Comparison of ENCODE assay signal across 1 cellular context in the genomic region with DNA sequence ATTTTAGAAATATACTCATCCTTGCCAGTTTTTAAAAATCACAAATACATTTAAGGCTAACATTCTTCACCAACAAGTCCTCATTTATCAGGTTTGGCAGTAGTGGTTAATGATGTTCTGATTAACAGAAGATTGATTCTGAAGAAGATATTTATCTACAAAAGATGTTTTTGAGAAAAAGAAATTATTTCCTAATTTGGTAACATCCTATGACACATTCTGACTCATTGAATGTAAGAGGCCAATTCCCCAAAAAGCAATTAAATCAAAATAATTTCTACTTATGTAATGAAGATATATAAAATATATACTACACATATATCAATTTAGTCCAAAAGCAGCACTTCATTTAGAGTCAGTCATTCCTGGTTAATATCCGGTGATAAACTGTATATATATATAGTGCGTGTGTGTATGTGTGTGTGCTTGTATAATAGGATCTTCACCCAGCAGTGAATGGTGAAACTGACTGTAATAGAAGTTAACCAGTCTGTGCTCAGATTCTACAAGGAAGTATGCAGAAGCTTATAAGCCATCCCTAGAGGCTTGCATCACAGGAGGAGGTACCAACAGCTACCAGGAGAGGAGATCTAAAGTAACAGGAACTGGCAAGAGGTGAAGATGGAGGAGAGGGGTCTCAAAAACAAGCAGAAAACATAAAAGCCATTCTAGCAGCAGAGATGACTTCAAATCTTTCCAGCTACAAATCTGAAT.
TF ChIP-seq lines count a peak whose summit lies in the region.

No MANE protein-coding gene starts in this region.

TF ChIP-seq in H1, 55 proteins besides CTCF, POLR2A, EP300 and RAD21:
- TF ChIP-seq CREB1 (IDR thresholded peaks at IDR 0.05) (no peak), GTF2F1 (IDR thresholded peaks at IDR 0.05; ENCODE audit: borderline replicate concordance, low read depth, low read length) (no peak), ATF3 (IDR thresholded peaks at IDR 0.05; ENCODE audit: insufficient read depth, low read depth, low read length) (no peak), RFX5 (IDR thresholded peaks at IDR 0.05; ENCODE audit: borderline replicate concordance, low read depth, low read length) (no peak), RXRA (IDR thresholded peaks at IDR 0.05; ENCODE audit: insufficient read depth, low read depth, low read length) (no peak), TAF1 (IDR thresholded peaks at IDR 0.05; ENCODE audit: low read depth, low read length) (no peak), JUN (IDR thresholded peaks at IDR 0.05; ENCODE audit: low read depth, low read length) (no peak), TBP (IDR thresholded peaks at IDR 0.05; ENCODE audit: low read depth, low read length) (no peak), E2F6 (IDR thresholded peaks at IDR 0.05) (no peak), EGR1 (IDR thresholded peaks at IDR 0.05; ENCODE audit: borderline replicate concordance, low read depth, low read length) (no peak), KDM4A (IDR thresholded peaks at IDR 0.05; ENCODE audit: low read depth, low read length, severe bottlenecking) (no peak), SRF (IDR thresholded peaks at IDR 0.05; ENCODE audit: low read depth, low read length) (no peak), BACH1 (IDR thresholded peaks at IDR 0.05; ENCODE audit: low read length) (no peak), TEAD4 (IDR thresholded peaks at IDR 0.05; ENCODE audit: low read depth, low read length) (no peak), MAFK (IDR thresholded peaks at IDR 0.05; ENCODE audit: low read depth, low read length) (no peak), KDM1A (IDR thresholded peaks at IDR 0.05; ENCODE audit: borderline replicate concordance, low read length) (no peak), ASH2L (IDR thresholded peaks at IDR 0.05; ENCODE audit: low read length) (no peak)
- TF ChIP-seq, protein P1, sequence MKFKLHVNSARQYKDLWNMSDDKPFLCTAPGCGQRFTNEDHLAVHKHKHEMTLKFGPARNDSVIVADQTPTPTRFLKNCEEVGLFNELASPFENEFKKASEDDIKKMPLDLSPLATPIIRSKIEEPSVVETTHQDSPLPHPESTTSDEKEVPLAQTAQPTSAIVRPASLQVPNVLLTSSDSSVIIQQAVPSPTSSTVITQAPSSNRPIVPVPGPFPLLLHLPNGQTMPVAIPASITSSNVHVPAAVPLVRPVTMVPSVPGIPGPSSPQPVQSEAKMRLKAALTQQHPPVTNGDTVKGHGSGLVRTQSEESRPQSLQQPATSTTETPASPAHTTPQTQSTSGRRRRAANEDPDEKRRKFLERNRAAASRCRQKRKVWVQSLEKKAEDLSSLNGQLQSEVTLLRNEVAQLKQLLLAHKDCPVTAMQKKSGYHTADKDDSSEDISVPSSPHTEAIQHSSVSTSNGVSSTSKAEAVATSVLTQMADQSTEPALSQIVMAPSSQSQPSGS (IDR thresholded peaks at IDR 0.05; ENCODE audit: low read length) = no peak
TF ChIP-seq in H1: peak in this region for 0.
